In the genomic region with DNA sequence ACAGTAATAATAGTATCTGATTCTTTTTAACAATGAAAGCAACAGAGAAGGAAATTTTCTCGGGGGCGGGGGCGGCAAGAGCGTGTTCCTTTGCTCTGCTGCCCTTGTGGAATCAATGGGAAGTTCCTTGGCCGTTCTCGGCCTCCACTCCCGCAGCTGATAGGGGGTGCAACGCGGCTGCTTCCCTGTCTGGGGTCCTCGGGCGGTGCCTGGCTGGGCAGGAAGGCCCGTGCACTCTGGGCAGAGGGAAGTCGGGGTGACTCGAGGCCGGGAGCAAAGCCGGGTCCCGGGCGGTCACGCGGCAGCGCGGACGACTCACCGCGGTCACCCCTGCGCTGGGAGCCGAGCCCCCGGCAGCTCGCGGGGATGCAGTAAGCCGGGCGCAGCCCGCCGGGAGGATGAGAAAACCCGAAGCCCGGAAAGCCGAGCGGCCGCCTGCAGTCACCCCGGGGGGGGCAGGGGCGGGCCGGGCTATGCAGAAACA, we compare ENCODE assay signal across 8 cellular contexts. TPM values are rescaled to one million over a fixed set of nuclear protein-coding genes. Genes with fewer than 3 reads are reported as not detected.
DNase-seq lines count a peak whose midpoint lies in the region; ATAC-seq and TF ChIP-seq lines count a peak whose summit lies in the region.

No MANE protein-coding gene starts in this region.

- peak overlapping the region; percentile 92 for H3K4me2 ChIP-seq in OCI-LY3 (ENCODE audit: low read length)

- peak; percentile 3 for ATAC-seq in foreskin keratinocyte

- H3K36me3 ChIP-seq in OCI-LY3 (replicated peaks; ENCODE audit: low read depth, low read length) (no peaks in the 10 kb centered on the region), skeletal muscle tissue (ENCODE audit: control insufficient read depth in 3 of 3, insufficient read depth in 3 of 3, low read length in 3 of 3) (no peaks in the 10 kb centered on the region)

- H3K27me3 ChIP-seq in OCI-LY3 (ENCODE audit: low read depth, low read length) (peaks cover 13% of the 10 kb centered on the region), foreskin keratinocyte (peaks cover 9% of the 10 kb centered on the region), skeletal muscle tissue (ENCODE audit: control insufficient read depth in 3 of 3, insufficient read depth in 3 of 3, low read length in 3 of 3) (peaks cover 3 to 43% (median 37%) of the 10 kb centered on the region in 3 donors)

- no peak overlapping the region for H2AFZ ChIP-seq in OCI-LY3 (ENCODE audit: low read depth, low read length)

- peak overlapping the region; percentile 26 for H3K9ac ChIP-seq in OCI-LY3 (ENCODE audit: low read length)
- no peak overlapping the region for H3K9ac ChIP-seq in skeletal muscle tissue (ENCODE audit: low read depth in 1 of 3, low read length in 3 of 3)

- TF ChIP-seq CTCF in OCI-LY3 (IDR thresholded peaks at IDR 0.05; ENCODE audit: low read depth, low read length) (no peak), foreskin keratinocyte (conservative IDR thresholded peaks at IDR 0.05) (no peak)

- H3K9me3 ChIP-seq in OCI-LY3 (ENCODE audit: insufficient read depth, low read length) (no peaks in the 10 kb centered on the region), skeletal muscle tissue (ENCODE audit: control insufficient read depth in 3 of 3, low read length in 3 of 3) (no peaks in the 10 kb centered on the region)

- peak overlapping the region; percentile 78 for H3K4me3 ChIP-seq in OCI-LY3 (ENCODE audit: low read length)
- H3K4me3 ChIP-seq in skeletal muscle tissue (ENCODE audit: low read length in 3 of 3), result peak overlapping the region in 2 of 3 donors; percentile 52 to 68

- H3K79me2 ChIP-seq in OCI-LY3 (ENCODE audit: low read length), result no peaks in the 10 kb centered on the region

- H3K4me1 ChIP-seq in OCI-LY3 (ENCODE audit: low read length) (peaks cover 33% of the 10 kb centered on the region), foreskin keratinocyte (peaks cover 9% of the 10 kb centered on the region), skeletal muscle tissue (ENCODE audit: control insufficient read depth in 3 of 3, insufficient read depth in 3 of 3, low read length in 3 of 3) (peaks cover 12 to 33% (median 14%) of the 10 kb centered on the region in 3 donors)

- no peaks in the 10 kb centered on the region for H4K20me1 ChIP-seq in OCI-LY3 (ENCODE audit: insufficient read depth, low read length)

- H3K27ac ChIP-seq in OCI-LY3 (ENCODE audit: low read length), result no peak overlapping the region
- no peak overlapping the region for H3K27ac ChIP-seq in foreskin keratinocyte
- H3K27ac ChIP-seq in skeletal muscle tissue (ENCODE audit: low read depth, low read length), result no peak overlapping the region

- DNase-seq in NCI-H524 (lab: John Stamatoyannopoulos, UW) (peak; percentile 49 to 58), NCI-H524 treated with DMSO at 0.1 percent for 48 hours (lab: John Stamatoyannopoulos, UW) (no peak), foreskin keratinocyte (no peak), SW480 (ENCODE audit: low spot score) (no peak), epidermal melanocyte (ENCODE audit: insufficient read length, low spot score) (no peak), NOMO-1 treated with dmso at 0.1 percent for 144 hours (lab: John Stamatoyannopoulos, UW; ENCODE audit: unreplicated experiment) (no peak)

RNA-seq across cellular contexts. Expression of a gene that starts 2.5 kb away (rescaled TPM):
- total RNA-seq in foreskin keratinocyte (29.0 and 60.8 TPM in 2 replicates), skeletal muscle tissue (18.3 TPM)
- 31.4 and 65.5 TPM in 2 replicates for polyA plus RNA-seq in foreskin keratinocyte

RNA-seq across cellular contexts. Expression of a gene that starts 7.0 kb away (rescaled TPM):
- total RNA-seq in foreskin keratinocyte, result 1.4 and 2.8 TPM in 2 replicates
- polyA plus RNA-seq in foreskin keratinocyte, result 1.3 and 2.1 TPM in 2 replicates
- 0.52 TPM for total RNA-seq in skeletal muscle tissue

RNA-seq across cellular contexts. Expression of a gene that starts 22.9 kb away (rescaled TPM):
- total RNA-seq in foreskin keratinocyte (87.8 and 90.1 TPM in 2 replicates), skeletal muscle tissue (22.4 TPM)
- polyA plus RNA-seq in foreskin keratinocyte, result 111 TPM in 2 replicates

RNA-seq across cellular contexts. Expression of a gene that starts 52.2 kb away (rescaled TPM):
- total RNA-seq in foreskin keratinocyte, result 89.1 and 93.4 TPM in 2 replicates
- 84.8 and 92.9 TPM in 2 replicates for polyA plus RNA-seq in foreskin keratinocyte
- 121 TPM for total RNA-seq in skeletal muscle tissue

Comparison
In these comparisons a context has a peak if more than half of its experiments do, and no peak if none do; other contexts are left out.
1. DNase-seq: peak in NCI-H524 (2 of 2); none in NCI-H524 treated with DMSO at 0.1 percent for 48 hours (single experiment), foreskin keratinocyte (0 of 2), SW480 (single experiment), epidermal melanocyte (single experiment) and NOMO-1 treated with dmso at 0.1 percent for 144 hours (single experiment).